21 cellular contexts compared by ENCODE assay signal in genomic region chr3:142940472-142940871, GRCh38. TPM values are rescaled to one million over a fixed set of nuclear protein-coding genes. Genes with fewer than 3 reads are reported as not detected.
DNase-seq lines count a peak whose midpoint lies in the region; ATAC-seq, FAIRE-seq and TF ChIP-seq lines count a peak whose summit lies in the region.
"Had no signal": no experiment of that assay in that cellular context is flagged by ENCODE, and none has a peak within 500 bp of the region (broad histone marks: within the 10 kb centered on the region; RNA-seq: fewer than 3 reads in every experiment).

No MANE protein-coding gene starts in this region.

- H3K4me3 ChIP-seq in bronchial epithelial cell (ENCODE audit: low read depth, low read length) (no peak overlapping the region), Caco-2 (ENCODE audit: low read depth, low read length) (no peak overlapping the region)
- H3K4me3 ChIP-seq: ascending aorta, heart right ventricle had no signal

- H3K4me3 Mint-ChIP-seq in Caco-2 (ENCODE audit: unreplicated experiment) = no peak overlapping the region
- H3K4me3 Mint-ChIP-seq: CD4-positive, CD25-positive, alpha-beta regulatory T cell; stimulated activated naive CD8-positive, alpha-beta T cell treated with anti-CD3 and anti-CD28 coated beads, Interleukin-15, Interleukin-2, amounts not matched to agents 100 ng/mL and 50 ng/mL, for 24 hours had no signal

- peaks cover 5% of the 10 kb centered on the region; the same call in 1 of the 2 replicates for H3K4me1 ChIP-seq in Caco-2
- H3K4me1 ChIP-seq: ascending aorta had no signal

- no peaks in the 10 kb centered on the region for H3K9me3 Mint-ChIP-seq in Caco-2 (ENCODE audit: unreplicated experiment)
- H3K9me3 Mint-ChIP-seq: CD4-positive, CD25-positive, alpha-beta regulatory T cell; stimulated activated naive CD8-positive, alpha-beta T cell treated with anti-CD3 and anti-CD28 coated beads, Interleukin-15, Interleukin-2, amounts not matched to agents 100 ng/mL and 50 ng/mL, for 24 hours had no signal

- CTCF ChIA-PET in Caco-2 (lab: Charles Lee) = no interaction called here

- H3K27ac Mint-ChIP-seq in Caco-2 (ENCODE audit: unreplicated experiment) = no peak overlapping the region
- H3K27ac Mint-ChIP-seq: CD4-positive, CD25-positive, alpha-beta regulatory T cell; stimulated activated naive CD8-positive, alpha-beta T cell treated with anti-CD3 and anti-CD28 coated beads, Interleukin-15, Interleukin-2, amounts not matched to agents 100 ng/mL and 50 ng/mL, for 24 hours had no signal

- ATAC-seq in GM19468 (IDR thresholded peaks at IDR 0.05; ENCODE audit: extremely low read depth, unreplicated experiment) (peak; percentile 36), HG03280 (IDR thresholded peaks at IDR 0.05; ENCODE audit: unreplicated experiment) (peak; percentile 64), HG02840 (IDR thresholded peaks at IDR 0.05; ENCODE audit: low FRiP score, unreplicated experiment) (no peak)
- ATAC-seq: heart right ventricle, right cardiac atrium, SK-N-SH treated with all-trans-retinoic acid at 6 μM for 48 hours had no signal

- no peaks in the 10 kb centered on the region for H3K36me3 Mint-ChIP-seq in Caco-2 (ENCODE audit: insufficient read depth, unreplicated experiment)
- H3K36me3 Mint-ChIP-seq: CD4-positive, CD25-positive, alpha-beta regulatory T cell had no signal

- DNase-seq in ELR (ENCODE audit: low read depth) (peak; percentile 38), bronchial epithelial cell (ENCODE audit: low read depth) (peak; percentile 30), dedifferentiated amniotic fluid mesenchymal stem cell (ENCODE audit: extremely low spot score) (no peak), Caco-2 (no peak)
- DNase-seq in activated T-cell treated with anti-CD3 and anti-CD28 coated beads, Interleukin-2, amount 50 U/mL, for 48 hours = no peak
- DNase-seq: activated CD4-positive, alpha-beta T cell treated with anti-CD3 and anti-CD28 coated beads for 48 hours; activated naive CD4-positive, alpha-beta T cell treated with anti-CD3 and anti-CD28 coated beads, Interleukin-2, amount 50 U/mL, for 16 hours; CD4-positive, CD25-positive, alpha-beta regulatory T cell; cerebellar nuclear complex; heart right ventricle; Karpas-422; occipital lobe; right cardiac atrium had no signal

- H3K9me3 ChIP-seq in Caco-2 = no peaks in the 10 kb centered on the region
- H3K9me3 ChIP-seq: ascending aorta, heart right ventricle had no signal

- no peak for TF ChIP-seq CTCF in bronchial epithelial cell (IDR thresholded peaks at IDR 0.05; ENCODE audit: insufficient read depth, low read length, severe bottlenecking)
- no peak for TF ChIP-seq CTCF in Caco-2 (IDR thresholded peaks at IDR 0.05; ENCODE audit: insufficient read depth in 1 of 2, low read depth in 1 of 2, low read length in 1 of 2, severe bottlenecking in 1 of 2, unreplicated experiment in 1 of 2)

- FAIRE-seq in bronchial epithelial cell (lab: Jason Lieb, UNC) = no peak

- H3K27me3 ChIP-seq in bronchial epithelial cell (ENCODE audit: control insufficient read depth, insufficient read depth, low read length) (no peaks in the 10 kb centered on the region), Caco-2 (replicated peaks; ENCODE audit: control insufficient read depth, insufficient read depth, low read length) (no peaks in the 10 kb centered on the region)
- H3K27me3 ChIP-seq: ascending aorta had no signal

- intact Hi-C loops in Caco-2 (cut with micrococcal nuclease; ENCODE audit: unreplicated experiment) = no loop called here

- peaks cover 7% of the 10 kb centered on the region for H3K27me3 Mint-ChIP-seq in Caco-2 (ENCODE audit: insufficient read depth, unreplicated experiment)

- POLR2A ChIA-PET in Caco-2 (lab: Charles Lee) = no interaction called here

- no peaks in the 10 kb centered on the region for H3K36me3 ChIP-seq in bronchial epithelial cell (ENCODE audit: control insufficient read depth, insufficient read depth, low read length)
- no peaks in the 10 kb centered on the region for H3K36me3 ChIP-seq in Caco-2 (ENCODE audit: control insufficient read depth, insufficient read depth, low read length)
- H3K36me3 ChIP-seq: ascending aorta, heart right ventricle had no signal

- no TSS peak for BruUV-seq in Caco-2 (replicated peaks; lab: Mats Ljungman, UMichigan)

- peaks cover 6% of the 10 kb centered on the region for H3K4me1 Mint-ChIP-seq in Caco-2 (ENCODE audit: low read depth, unreplicated experiment)

RNA-seq across cellular contexts. Expression of gene PAQR9, which starts 23.0 kb away (rescaled TPM):
- total RNA-seq in bronchial epithelial cell (not detected in 2 replicates), Caco-2 (2022) (not detected in 2 replicates)
- total RNA-seq: ascending aorta; CD4-positive, CD25-positive, alpha-beta regulatory T cell; lower leg skin; ureter had no signal

RNA-seq across cellular contexts. Expression of gene PCOLCE2, which starts 51.6 kb away (rescaled TPM):
- total RNA-seq in bronchial epithelial cell (0.38 and 1.1 TPM in 2 replicates), Caco-2 (2022) (0.34 and 1.1 TPM in 2 replicates)
- total RNA-seq: CD4-positive, CD25-positive, alpha-beta regulatory T cell had no signal

Comparison
In these comparisons a context has a peak if more than half of its experiments do, and no peak if none do; other contexts are left out.
1. DNase-seq: peak in ELR (single experiment) and bronchial epithelial cell (single experiment); none in dedifferentiated amniotic fluid mesenchymal stem cell (single experiment), Caco-2 (0 of 2) and activated T-cell treated with anti-CD3 and anti-CD28 coated beads, Interleukin-2, amount 50 U/mL, for 48 hours (0 of 2).